ENCODE assay signal across 28 cellular contexts in the genomic region with DNA sequence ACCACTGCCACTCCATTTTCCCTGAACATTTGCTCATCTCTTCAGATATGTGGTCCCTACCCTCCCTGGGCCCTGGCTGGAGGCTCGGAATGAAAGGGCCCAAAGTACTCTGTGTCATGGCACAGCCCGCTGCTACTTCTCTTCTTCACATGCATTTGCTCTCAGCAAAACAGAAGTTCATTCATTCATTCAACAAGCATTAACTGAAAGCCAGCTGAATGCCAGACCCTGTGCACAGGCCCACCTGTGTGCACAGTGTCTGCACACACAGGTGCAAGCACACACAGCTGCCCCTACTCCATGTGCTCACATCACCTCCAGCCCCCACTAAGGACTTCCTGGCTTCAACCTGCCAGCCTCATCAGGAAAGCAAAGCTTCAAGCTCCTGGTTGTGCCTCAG. TPM values are rescaled to one million over a fixed set of nuclear protein-coding genes. Genes with fewer than 3 reads are reported as not detected.
"Had no signal": no experiment of that assay in that cellular context is flagged by ENCODE, and none has a peak within 500 bp of the region (broad histone marks: within the 10 kb centered on the region; RNA-seq: fewer than 3 reads in every experiment).

No MANE protein-coding gene starts in this region.

- H2AFZ ChIP-seq: hepatocyte, parathyroid adenoma had no signal

- H3K9me3 ChIP-seq: gastrocnemius medialis, right lobe of liver, testis, transverse colon had no signal

- H3K27me3 ChIP-seq: testis had no signal

- H3K27ac ChIP-seq: gastrocnemius medialis, hepatocyte, parathyroid adenoma, right lobe of liver, skin epidermis, testis, transverse colon had no signal

- H3K9ac ChIP-seq: parathyroid adenoma had no signal

- H3K79me2 ChIP-seq: hepatocyte, parathyroid adenoma had no signal

- ATAC-seq: activated naive CD4-positive, alpha-beta T cell treated with anti-CD3 and anti-CD28 coated beads, Interleukin-2, amount 50 U/mL, for 72 hours; activated T-cell treated with anti-CD3 and anti-CD28 coated beads, Interleukin-2, amount 50 U/mL, for 72 hours; right lobe of liver; stimulated activated naive CD8-positive, alpha-beta T cell treated with anti-CD3 and anti-CD28 coated beads, Interleukin-15, Interleukin-2, amounts not matched to agents 100 U/mL and 50 U/mL, for 24 hours had no signal

- H3K4me3 ChIP-seq: gastrocnemius medialis, hepatocyte, right lobe of liver, skin epidermis, testis, transverse colon had no signal

- H3K36me3 ChIP-seq: gastrocnemius medialis, right lobe of liver, transverse colon had no signal

- H3K4me2 ChIP-seq: hepatocyte had no signal

- DNase-seq: activated B cell treated with CpG ODN at 0.5 μM for 24 hours; activated CD4-positive, alpha-beta T cell treated with anti-CD3 and anti-CD28 coated beads for 4 hours; activated CD4-positive, alpha-beta T cell treated with anti-CD3 and anti-CD28 coated beads, Interleukin-2, amount 50 U/mL, for 4 hours; activated naive CD4-positive, alpha-beta T cell; activated T-cell treated with anti-CD3 and anti-CD28 coated beads for 4 hours; activated T-cell treated with anti-CD3 and anti-CD28 coated beads, Interleukin-2, amount 50 U/mL, for 72 hours; dermis blood vessel endothelial cell; effector CD8-positive, alpha-beta T cell; erythroblast; naive B cell; nephron progenitor cell; right lobe of liver; stimulated activated CD4-positive, alpha-beta T cell treated with anti-CD3 and anti-CD28 coated beads, Interleukin-12 subunit alpha, Interleukin-12 subunit beta, amount 100 ng/mL, for 4 hours; stimulated activated CD4-positive, alpha-beta T cell treated with anti-CD3 and anti-CD28 coated beads, Interleukin-4, amount 100 ng/mL, for 1 hour; stimulated activated naive CD8-positive, alpha-beta T cell treated with anti-CD3 and anti-CD28 coated beads, Interleukin-15, Interleukin-2, amounts not matched to agents 100 U/mL and 50 U/mL, for 24 hours; testis had no signal

RNA-seq across cellular contexts. Expression of a gene that starts 7.8 kb away (rescaled TPM):
- total RNA-seq: activated B cell treated with CpG ODN at 0.5 μM for 24 hours; bronchial epithelial cell; dermis blood vessel endothelial cell; gastrocnemius medialis; hepatocyte; left cardiac atrium; lower leg skin; mesothelial cell of epicardium; right lobe of liver; T-helper 2 cell treated with Interferon-gamma antibody and Interleukin-4, amounts not matched to agents 100 ng/mL and 5 ng/mL, for 36 hours; transverse colon; urinary bladder had no signal

RNA-seq across cellular contexts. Expression of a gene that starts 14.4 kb away (rescaled TPM):
- total RNA-seq: activated B cell treated with CpG ODN at 0.5 μM for 24 hours, bronchial epithelial cell, dermis blood vessel endothelial cell, gastrocnemius medialis had no signal
